In genomic region chr15:45457641-45458539, GRCh38 we compare ENCODE assay signal across 8 cellular contexts.
DNase-seq lines count a peak whose midpoint lies in the region; ATAC-seq and TF ChIP-seq lines count a peak whose summit lies in the region.

No MANE protein-coding gene starts in this region.

- H3K4me1 ChIP-seq in mucosa of rectum (ENCODE audit: control insufficient read depth in 2 of 2, insufficient read depth in 2 of 2, low read length in 2 of 2) = peaks cover 31 to 48% of the 10 kb centered on the region in 2 donors

- H3K9ac ChIP-seq in mucosa of rectum (ENCODE audit: low read depth in 1 of 2, low read length in 2 of 2) = peak overlapping the region; percentile 43 to 59

- H3K9me3 ChIP-seq in mucosa of rectum (ENCODE audit: control insufficient read depth in 2 of 2, low read length in 2 of 2) = no peaks in the 10 kb centered on the region

- peak; percentile 54 for ATAC-seq in GM19467 (IDR thresholded peaks at IDR 0.05; ENCODE audit: unreplicated experiment)

- peaks cover 9 to 11% of the 10 kb centered on the region in 2 donors for H3K36me3 ChIP-seq in mucosa of rectum (ENCODE audit: control insufficient read depth in 2 of 2, insufficient read depth in 2 of 2, low read length in 2 of 2)

- H3K27me3 ChIP-seq in mucosa of rectum (ENCODE audit: control insufficient read depth in 2 of 2, insufficient read depth in 2 of 2, low read length in 2 of 2) = no peaks in the 10 kb centered on the region

- DNase-seq in CD1c-positive myeloid dendritic cell (ENCODE audit: extremely low spot score) (peak; percentile 95), HT1080 (ENCODE audit: low read depth) (peak; percentile 75), NOMO-1 treated with DMSO at 0.1 percent for 48 hours (lab: John Stamatoyannopoulos, UW; ENCODE audit: unreplicated experiment) (peak; percentile 65), epithelial cell of esophagus (ENCODE audit: low read depth) (peak; percentile 76)
- peak; percentile 71 for DNase-seq in activated CD8-positive, alpha-beta memory T cell treated with anti-CD3 and anti-CD28 coated beads, Interleukin-2, amount 50 U/mL, for 4 hours
- DNase-seq in stimulated activated CD8-positive, alpha-beta memory T cell treated with anti-CD3 and anti-CD28 coated beads, Interleukin-7, amount 100 ng/mL, for 24 hours (ENCODE audit: low read depth) = peak; percentile 46

- peak; percentile 64 for TF ChIP-seq CTCF in epithelial cell of esophagus (IDR thresholded peaks at IDR 0.05; ENCODE audit: insufficient read depth, low read depth, low read length, missing control alignments)

- H3K4me3 ChIP-seq in epithelial cell of esophagus (ENCODE audit: low read length) (peak overlapping the region; percentile 33), mucosa of rectum (ENCODE audit: low read length in 2 of 2) (peak overlapping the region; percentile 47 to 73)

- H3K27ac ChIP-seq in mucosa of rectum (ENCODE audit: low read depth in 2 of 2, low read length in 2 of 2) = peak overlapping the region; percentile 59 to 68

Comparison
In these comparisons a context has a peak if more than half of its experiments do, and no peak if none do; other contexts are left out.
1. Peak in every context shown above with its lines: DNase-seq, ATAC-seq, H3K4me3 ChIP-seq and H3K27ac ChIP-seq.